In genomic region chr4:92477309-92477708, GRCh38 we compare ENCODE assay signal across 1 cellular context.
TF ChIP-seq lines count a peak whose summit lies in the region.

No MANE protein-coding gene starts in this region.

TF ChIP-seq in GM23338, 12 proteins besides CTCF, POLR2A, EP300 and RAD21 (continued from another document):
- TF ChIP-seq ZNF462 (CRISPR knock-in tag; IDR thresholded peaks at IDR 0.05) (no peak), JUNB (IDR thresholded peaks at IDR 0.05; ENCODE audit: unreplicated experiment) (no peak), ETS1 (IDR thresholded peaks at IDR 0.05) (no peak), ZNF331 (CRISPR knock-in tag; IDR thresholded peaks at IDR 0.05; ENCODE audit: low read depth) (no peak), ZNF114 (CRISPR knock-in tag; IDR thresholded peaks at IDR 0.05) (no peak), CREB1 (CRISPR knock-in tag; IDR thresholded peaks at IDR 0.05; ENCODE audit: low read depth) (no peak), STAT1 (IDR thresholded peaks at IDR 0.05; ENCODE audit: unreplicated experiment) (no peak), EZH2phosphoT487 (IDR thresholded peaks at IDR 0.05; ENCODE audit: unreplicated experiment) (no peak)
